Comparison of ENCODE assay signal across 1 cellular context in genomic region chr7:149226840-149227494, GRCh38.
TF ChIP-seq lines count a peak whose summit lies in the region.

No MANE protein-coding gene starts in this region.

TF ChIP-seq in K562, 482 proteins besides CTCF, POLR2A, EP300 and RAD21 (continued from another document):
- TF ChIP-seq, protein P1, sequence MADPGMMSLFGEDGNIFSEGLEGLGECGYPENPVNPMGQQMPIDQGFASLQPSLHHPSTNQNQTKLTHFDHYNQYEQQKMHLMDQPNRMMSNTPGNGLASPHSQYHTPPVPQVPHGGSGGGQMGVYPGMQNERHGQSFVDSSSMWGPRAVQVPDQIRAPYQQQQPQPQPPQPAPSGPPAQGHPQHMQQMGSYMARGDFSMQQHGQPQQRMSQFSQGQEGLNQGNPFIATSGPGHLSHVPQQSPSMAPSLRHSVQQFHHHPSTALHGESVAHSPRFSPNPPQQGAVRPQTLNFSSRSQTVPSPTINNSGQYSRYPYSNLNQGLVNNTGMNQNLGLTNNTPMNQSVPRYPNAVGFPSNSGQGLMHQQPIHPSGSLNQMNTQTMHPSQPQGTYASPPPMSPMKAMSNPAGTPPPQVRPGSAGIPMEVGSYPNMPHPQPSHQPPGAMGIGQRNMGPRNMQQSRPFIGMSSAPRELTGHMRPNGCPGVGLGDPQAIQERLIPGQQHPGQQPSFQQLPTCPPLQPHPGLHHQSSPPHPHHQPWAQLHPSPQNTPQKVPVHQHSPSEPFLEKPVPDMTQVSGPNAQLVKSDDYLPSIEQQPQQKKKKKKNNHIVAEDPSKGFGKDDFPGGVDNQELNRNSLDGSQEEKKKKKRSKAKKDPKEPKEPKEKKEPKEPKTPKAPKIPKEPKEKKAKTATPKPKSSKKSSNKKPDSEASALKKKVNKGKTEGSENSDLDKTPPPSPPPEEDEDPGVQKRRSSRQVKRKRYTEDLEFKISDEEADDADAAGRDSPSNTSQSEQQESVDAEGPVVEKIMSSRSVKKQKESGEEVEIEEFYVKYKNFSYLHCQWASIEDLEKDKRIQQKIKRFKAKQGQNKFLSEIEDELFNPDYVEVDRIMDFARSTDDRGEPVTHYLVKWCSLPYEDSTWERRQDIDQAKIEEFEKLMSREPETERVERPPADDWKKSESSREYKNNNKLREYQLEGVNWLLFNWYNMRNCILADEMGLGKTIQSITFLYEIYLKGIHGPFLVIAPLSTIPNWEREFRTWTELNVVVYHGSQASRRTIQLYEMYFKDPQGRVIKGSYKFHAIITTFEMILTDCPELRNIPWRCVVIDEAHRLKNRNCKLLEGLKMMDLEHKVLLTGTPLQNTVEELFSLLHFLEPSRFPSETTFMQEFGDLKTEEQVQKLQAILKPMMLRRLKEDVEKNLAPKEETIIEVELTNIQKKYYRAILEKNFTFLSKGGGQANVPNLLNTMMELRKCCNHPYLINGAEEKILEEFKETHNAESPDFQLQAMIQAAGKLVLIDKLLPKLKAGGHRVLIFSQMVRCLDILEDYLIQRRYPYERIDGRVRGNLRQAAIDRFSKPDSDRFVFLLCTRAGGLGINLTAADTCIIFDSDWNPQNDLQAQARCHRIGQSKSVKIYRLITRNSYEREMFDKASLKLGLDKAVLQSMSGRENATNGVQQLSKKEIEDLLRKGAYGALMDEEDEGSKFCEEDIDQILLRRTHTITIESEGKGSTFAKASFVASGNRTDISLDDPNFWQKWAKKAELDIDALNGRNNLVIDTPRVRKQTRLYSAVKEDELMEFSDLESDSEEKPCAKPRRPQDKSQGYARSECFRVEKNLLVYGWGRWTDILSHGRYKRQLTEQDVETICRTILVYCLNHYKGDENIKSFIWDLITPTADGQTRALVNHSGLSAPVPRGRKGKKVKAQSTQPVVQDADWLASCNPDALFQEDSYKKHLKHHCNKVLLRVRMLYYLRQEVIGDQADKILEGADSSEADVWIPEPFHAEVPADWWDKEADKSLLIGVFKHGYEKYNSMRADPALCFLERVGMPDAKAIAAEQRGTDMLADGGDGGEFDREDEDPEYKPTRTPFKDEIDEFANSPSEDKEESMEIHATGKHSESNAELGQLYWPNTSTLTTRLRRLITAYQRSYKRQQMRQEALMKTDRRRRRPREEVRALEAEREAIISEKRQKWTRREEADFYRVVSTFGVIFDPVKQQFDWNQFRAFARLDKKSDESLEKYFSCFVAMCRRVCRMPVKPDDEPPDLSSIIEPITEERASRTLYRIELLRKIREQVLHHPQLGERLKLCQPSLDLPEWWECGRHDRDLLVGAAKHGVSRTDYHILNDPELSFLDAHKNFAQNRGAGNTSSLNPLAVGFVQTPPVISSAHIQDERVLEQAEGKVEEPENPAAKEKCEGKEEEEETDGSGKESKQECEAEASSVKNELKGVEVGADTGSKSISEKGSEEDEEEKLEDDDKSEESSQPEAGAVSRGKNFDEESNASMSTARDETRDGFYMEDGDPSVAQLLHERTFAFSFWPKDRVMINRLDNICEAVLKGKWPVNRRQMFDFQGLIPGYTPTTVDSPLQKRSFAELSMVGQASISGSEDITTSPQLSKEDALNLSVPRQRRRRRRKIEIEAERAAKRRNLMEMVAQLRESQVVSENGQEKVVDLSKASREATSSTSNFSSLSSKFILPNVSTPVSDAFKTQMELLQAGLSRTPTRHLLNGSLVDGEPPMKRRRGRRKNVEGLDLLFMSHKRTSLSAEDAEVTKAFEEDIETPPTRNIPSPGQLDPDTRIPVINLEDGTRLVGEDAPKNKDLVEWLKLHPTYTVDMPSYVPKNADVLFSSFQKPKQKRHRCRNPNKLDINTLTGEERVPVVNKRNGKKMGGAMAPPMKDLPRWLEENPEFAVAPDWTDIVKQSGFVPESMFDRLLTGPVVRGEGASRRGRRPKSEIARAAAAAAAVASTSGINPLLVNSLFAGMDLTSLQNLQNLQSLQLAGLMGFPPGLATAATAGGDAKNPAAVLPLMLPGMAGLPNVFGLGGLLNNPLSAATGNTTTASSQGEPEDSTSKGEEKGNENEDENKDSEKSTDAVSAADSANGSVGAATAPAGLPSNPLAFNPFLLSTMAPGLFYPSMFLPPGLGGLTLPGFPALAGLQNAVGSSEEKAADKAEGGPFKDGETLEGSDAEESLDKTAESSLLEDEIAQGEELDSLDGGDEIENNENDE (IDR thresholded peaks at IDR 0.05; ENCODE audit: low read depth, low read length) = peak; percentile 12
